Comparison of ENCODE assay signal across 30 cellular contexts in genomic region chr5:55021465-55021864, GRCh38. TPM values are rescaled to one million over a fixed set of nuclear protein-coding genes. Genes with fewer than 3 reads are reported as not detected.
A peak's percentile ranks its signal among the peaks of the same experiment; 100 is the strongest.
DNase-seq lines count a peak whose midpoint lies in the region; ATAC-seq and TF ChIP-seq lines count a peak whose summit lies in the region.
"Had no signal": no experiment of that assay in that cellular context is flagged by ENCODE, and none has a peak within 500 bp of the region (broad histone marks: within the 10 kb centered on the region; RNA-seq: fewer than 3 reads in every experiment).

No MANE protein-coding gene starts in this region.

- H3K27ac ChIP-seq in BLaER1 (no peak overlapping the region), HEK293 (ENCODE audit: extremely low read depth, low read depth, low read length) (no peak overlapping the region), Karpas-422 (ENCODE audit: low read length) (no peak overlapping the region)
- H3K27ac ChIP-seq: esophagus muscularis mucosa, KMS-11, Peyer's patch, SJSA1, tibial artery had no signal

- H2AFZ ChIP-seq in Karpas-422 (ENCODE audit: low read length), result no peak overlapping the region

- TF ChIP-seq CTCF in HEK293 (tag by site-specific recombination; IDR thresholded peaks at IDR 0.05) (no peak), GM20000 (IDR thresholded peaks at IDR 0.05; ENCODE audit: extremely low read depth, missing control alignments) (no peak)

- DNase-seq in NCI-H748 treated with DMSO at 0.1 percent for 48 hours (lab: John Stamatoyannopoulos, UW) (peak; percentile 6), myocyte (ENCODE audit: low read depth) (peak; percentile 61), Karpas-422 (no peak), KBM-7 (no peak), GM20000 (ENCODE audit: low spot score) (no peak)
- DNase-seq: activated CD4-positive, alpha-beta T cell treated with anti-CD3 and anti-CD28 coated beads, Interleukin-2, amount 50 U/mL, for 48 hours; activated naive CD4-positive, alpha-beta T cell treated with anti-CD3 and anti-CD28 coated beads for 36 hours; activated T-cell treated with anti-CD3 and anti-CD28 coated beads, Interleukin-2, amount 50 U/mL, for 4 hours; anterior cingulate cortex; DMS79; effector memory CD4-positive, alpha-beta T cell; left colon; NCI-H1048; Peyer's patch; stimulated activated naive CD4-positive, alpha-beta T cell treated with Interleukin-2 at 50 U/mL for 16 hours; tibial artery had no signal

- no peaks in the 10 kb centered on the region for H3K9me2 ChIP-seq in Karpas-422 (replicated peaks; ENCODE audit: insufficient read depth, low read length)

- H3K9me3 ChIP-seq in BLaER1 (0 out of 2 replicates have a peak, but pooled peaks cover 7% of the 10 kb centered on the region), HEK293 (ENCODE audit: control insufficient read depth, insufficient read depth, low read depth, low read length) (no peaks in the 10 kb centered on the region), Karpas-422 (ENCODE audit: low read length) (no peaks in the 10 kb centered on the region)
- H3K9me3 ChIP-seq: esophagus muscularis mucosa, Peyer's patch, SJSA1, tibial artery had no signal

- H4K20me1 ChIP-seq in BLaER1 (no peaks in the 10 kb centered on the region), Karpas-422 (ENCODE audit: insufficient read depth, low read depth, low read length) (no peaks in the 10 kb centered on the region)

- in situ Hi-C loops in KBM-7 (cut with MboI; ENCODE audit: low pct_unique_long_range_greater_than_20kb, low sequenced_read_pairs), result no loop called here

- no peaks in the 10 kb centered on the region for H3K79me2 ChIP-seq in Karpas-422 (ENCODE audit: low read length)

- H3K36me3 ChIP-seq in BLaER1 (no peaks in the 10 kb centered on the region), HEK293 (ENCODE audit: control insufficient read depth in 2 of 2, insufficient read depth in 1 of 2, low read length in 2 of 2) (no peaks in the 10 kb centered on the region), Karpas-422 (ENCODE audit: insufficient read depth, low read length) (no peaks in the 10 kb centered on the region)
- H3K36me3 ChIP-seq: esophagus muscularis mucosa, Peyer's patch, SJSA1, tibial artery had no signal

- POLR2A ChIA-PET in HEK293 (lab: Yijun Ruan, JAX), result no interaction called here

- CTCF ChIA-PET in HEK293 (lab: Yijun Ruan, JAX), result no interaction called here

- H3K4me1 ChIP-seq in BLaER1, result peaks cover 19% of the 10 kb centered on the region
- no peaks in the 10 kb centered on the region for H3K4me1 ChIP-seq in HEK293 (ENCODE audit: control insufficient read depth, insufficient read depth, low read length)
- no peaks in the 10 kb centered on the region for H3K4me1 ChIP-seq in Karpas-422 (ENCODE audit: low read length)
- H3K4me1 ChIP-seq: esophagus muscularis mucosa, Peyer's patch, SJSA1 had no signal

- H3K27me3 ChIP-seq in BLaER1 (no peaks in the 10 kb centered on the region), Karpas-422 (ENCODE audit: low read length) (no peaks in the 10 kb centered on the region)
- H3K27me3 ChIP-seq: esophagus muscularis mucosa, Peyer's patch, SJSA1, tibial artery had no signal

- ATAC-seq in GM18519 (IDR thresholded peaks at IDR 0.05; ENCODE audit: low FRiP score, unreplicated experiment), result no peak
- ATAC-seq: activated T-cell treated with anti-CD3 and anti-CD28 coated beads, Interleukin-2, amount 50 U/mL, for 4 hours; left colon had no signal

- H3K4me3 ChIP-seq in BLaER1 (no peak overlapping the region), HEK293 (ENCODE audit: low read depth, low read length) (no peak overlapping the region), Karpas-422 (ENCODE audit: low read length) (no peak overlapping the region)
- H3K4me3 ChIP-seq: esophagus muscularis mucosa, Peyer's patch, SJSA1, skin epidermis, tibial artery had no signal

- H3K9ac ChIP-seq in BLaER1, result no peak overlapping the region
- no peak overlapping the region for H3K9ac ChIP-seq in Karpas-422 (ENCODE audit: low read length)
- H3K9ac ChIP-seq: KMS-11 had no signal

- H3K4me2 ChIP-seq in BLaER1 (peak overlapping the region; percentile 21), Karpas-422 (ENCODE audit: low read depth, low read length, poor library complexity, severe bottlenecking) (no peak overlapping the region)
- H3K4me2 ChIP-seq: KMS-11 had no signal

TF ChIP-seq in HEK293, 187 proteins besides CTCF, POLR2A, EP300 and RAD21:
- TF ChIP-seq ZNF26 (tag by site-specific recombination; IDR thresholded peaks at IDR 0.05), result no peak
- TF ChIP-seq ZNF677 (tag by site-specific recombination; IDR thresholded peaks at IDR 0.05), result 0 out of 2 replicates have a peak, but pooled peaks have one; percentile 32

RNA-seq across cellular contexts. Expression of gene GZMK, which starts 2.6 kb away (rescaled TPM):
- total RNA-seq in myocyte, result not detected in 2 replicates
- not detected for polyA plus RNA-seq in myocyte (2012)
- total RNA-seq in Karpas-422 (2014; rRNA removed; shearing (Covaris generic); ENCODE audit: low replicate concordance), result not detected in 2 replicates
- total RNA-seq: activated naive CD4-positive, alpha-beta T cell treated with anti-CD3 and anti-CD28 coated beads for 36 hours; cerebellum; H4; Peyer's patch; WTC11 had no signal
- polyA plus RNA-seq: AG04450, neural cell had no signal

RNA-seq across cellular contexts. Expression of gene ESM1, which starts 36.1 kb away (rescaled TPM):
- not detected in 2 replicates for total RNA-seq in myocyte
- polyA plus RNA-seq in myocyte (2012), result 0.63 TPM
- total RNA-seq in Karpas-422 (2014; rRNA removed; shearing (Covaris generic); ENCODE audit: low replicate concordance), result not detected in 2 replicates
- total RNA-seq: activated naive CD4-positive, alpha-beta T cell treated with anti-CD3 and anti-CD28 coated beads for 36 hours; H4; left colon; mesenteric fat pad; Peyer's patch; WTC11 had no signal
- polyA plus RNA-seq: CD14-positive monocyte, neural cell had no signal

Comparison
In these comparisons a context has a peak if more than half of its experiments do, and no peak if none do; other contexts are left out.
1. DNase-seq: peak in NCI-H748 treated with DMSO at 0.1 percent for 48 hours (single experiment) and myocyte (single experiment); none in Karpas-422 (single experiment), KBM-7 (single experiment) and GM20000 (single experiment).